Comparison of ENCODE assay signal across 2 cellular contexts in the genomic region with DNA sequence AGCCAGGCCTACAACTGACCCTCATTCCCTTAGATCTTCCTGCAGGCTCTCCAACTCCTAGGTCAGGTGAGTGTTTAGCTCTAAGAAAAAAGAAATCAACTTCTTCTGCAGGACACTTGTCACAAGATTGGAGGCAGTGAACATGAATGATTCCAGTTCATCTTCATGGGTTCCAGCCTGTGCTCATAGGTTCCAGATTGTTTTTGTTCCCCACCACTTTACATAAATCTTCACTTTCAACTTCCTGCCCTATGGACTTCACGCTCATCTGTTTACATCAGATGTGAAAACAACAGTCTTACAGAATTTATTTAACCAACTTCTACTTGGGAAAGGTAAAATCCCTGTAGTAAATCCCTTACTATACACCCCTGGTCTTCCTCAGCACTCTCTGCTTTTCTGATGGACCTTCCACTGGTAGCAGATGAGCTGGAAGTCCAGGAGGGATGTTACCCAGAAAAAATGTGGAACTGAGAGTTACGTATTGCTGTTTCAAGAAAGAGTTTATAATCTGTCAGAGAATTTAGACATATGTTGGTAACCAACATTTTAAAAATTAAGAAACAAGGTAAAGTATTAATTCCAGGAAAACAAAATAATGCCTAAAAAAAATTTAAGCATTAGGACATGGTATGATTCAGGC.
A peak's percentile ranks its signal among the peaks of the same experiment; 100 is the strongest.
TF ChIP-seq lines count a peak whose summit lies in the region.

No MANE protein-coding gene starts in this region.

TF ChIP-seq in GM23338, 12 proteins besides CTCF, POLR2A, EP300 and RAD21:
- TF ChIP-seq ZNF114 (CRISPR knock-in tag; IDR thresholded peaks at IDR 0.05) (no peak), ZNF462 (CRISPR knock-in tag; IDR thresholded peaks at IDR 0.05) (no peak)

TF ChIP-seq in GM12878, 131 proteins besides CTCF, POLR2A, EP300 and RAD21:
- TF ChIP-seq EED (IDR thresholded peaks at IDR 0.05; ENCODE audit: low read depth) (0 out of 2 replicates have a peak, but pooled peaks have one; percentile 24), SPI1 (IDR thresholded peaks at IDR 0.05; ENCODE audit: borderline replicate concordance, insufficient read depth, low read depth, low read length) (peak; percentile 35; the same call in 1 of the 2 replicates), HSF1 (IDR thresholded peaks at IDR 0.05; ENCODE audit: low read depth, low read length) (no peak)
